14 cellular contexts compared by ENCODE assay signal in the genomic region with DNA sequence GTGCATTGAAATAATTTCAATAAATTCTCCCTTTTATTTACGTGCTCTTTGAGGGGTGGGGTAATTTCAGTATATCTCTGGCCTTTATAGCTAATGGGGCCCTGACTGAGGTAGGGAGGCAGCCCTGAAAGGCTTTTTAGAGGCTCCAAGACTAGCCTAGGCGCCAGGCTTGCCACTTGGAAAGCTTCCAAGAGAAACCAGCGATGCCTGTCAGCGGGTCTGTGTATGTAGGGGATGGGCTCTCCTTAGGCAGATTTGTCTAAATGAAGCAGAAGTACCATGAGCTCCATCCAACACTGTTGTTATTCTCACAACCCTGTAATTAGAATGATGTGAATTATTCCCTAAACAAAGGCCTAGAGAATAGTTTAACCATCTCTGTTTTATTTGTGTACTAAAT.
DNase-seq lines count a peak whose midpoint lies in the region; ATAC-seq and TF ChIP-seq lines count a peak whose summit lies in the region.
"Had no signal": no experiment of that assay in that cellular context is flagged by ENCODE, and none has a peak within 500 bp of the region (broad histone marks: within the 10 kb centered on the region; RNA-seq: fewer than 3 reads in every experiment).

No MANE protein-coding gene starts in this region.

- no peak for TF ChIP-seq CTCF in GM12865 (IDR thresholded peaks at IDR 0.05; ENCODE audit: insufficient read depth, low read depth, low read length, missing control alignments)
- TF ChIP-seq CTCF in mesothelial cell of epicardium (IDR thresholded peaks at IDR 0.05; ENCODE audit: unreplicated experiment): no peak
- no peak for TF ChIP-seq CTCF in HFFc6 (IDR thresholded peaks at IDR 0.05)
- no peak for TF ChIP-seq CTCF in gastrocnemius medialis (IDR thresholded peaks at IDR 0.05 in 4 of 5, conservative IDR thresholded peaks at IDR 0.05 in 1 of 5)

- no peak overlapping the region for H3K27ac ChIP-seq in gastrocnemius medialis
- H3K27ac ChIP-seq: SJSA1, testis had no signal

- H3K4me3 ChIP-seq in GM12865 (ENCODE audit: low read depth, low read length) (no peak overlapping the region), gastrocnemius medialis (no peak overlapping the region)
- H3K4me3 ChIP-seq: lung, SJSA1, testis had no signal

- H3K4me3 Mint-ChIP-seq in mesothelial cell of epicardium: no peak overlapping the region
- H3K4me3 Mint-ChIP-seq in HFFc6: no peak overlapping the region

- no peaks in the 10 kb centered on the region for H3K27me3 Mint-ChIP-seq in mesothelial cell of epicardium (ENCODE audit: low read depth)
- H3K27me3 Mint-ChIP-seq in HFFc6 (ENCODE audit: insufficient read depth): peaks cover 11% of the 10 kb centered on the region
- H3K27me3 Mint-ChIP-seq: CD4-positive, alpha-beta memory T cell had no signal

- H3K36me3 Mint-ChIP-seq in mesothelial cell of epicardium (no peaks in the 10 kb centered on the region), HFFc6 (ENCODE audit: low read depth) (no peaks in the 10 kb centered on the region)
- H3K36me3 Mint-ChIP-seq: CD4-positive, alpha-beta memory T cell had no signal

- peaks cover 59% of the 10 kb centered on the region for H3K4me1 Mint-ChIP-seq in mesothelial cell of epicardium
- H3K4me1 Mint-ChIP-seq in HFFc6 (ENCODE audit: low read depth): no peaks in the 10 kb centered on the region

- in situ Hi-C loops in gastrocnemius medialis (cut with MboI; ENCODE audit: low sequenced_read_pairs in 4 of 4): no loop called here

- peaks cover 5% of the 10 kb centered on the region for H3K9me3 Mint-ChIP-seq in mesothelial cell of epicardium
- no peaks in the 10 kb centered on the region for H3K9me3 Mint-ChIP-seq in HFFc6
- H3K9me3 Mint-ChIP-seq: CD4-positive, alpha-beta memory T cell had no signal

- intact Hi-C loops in gastrocnemius medialis (cut with DNase I; ENCODE audit: low total_unique reads): no loop called here

- no peaks in the 10 kb centered on the region for H3K4me1 ChIP-seq in gastrocnemius medialis
- H3K4me1 ChIP-seq: SJSA1, testis had no signal

- no peak for TF ChIP-seq POLR2A in gastrocnemius medialis (IDR thresholded peaks at IDR 0.05)

- ATAC-seq in gastrocnemius medialis: no peak
- ATAC-seq: HepG2 had no signal

- H3K9me3 ChIP-seq in gastrocnemius medialis: no peaks in the 10 kb centered on the region
- H3K9me3 ChIP-seq: SJSA1, testis had no signal

- H3K27ac Mint-ChIP-seq in mesothelial cell of epicardium: peak overlapping the region; percentile 83
- no peak overlapping the region for H3K27ac Mint-ChIP-seq in HFFc6

- no peaks in the 10 kb centered on the region for H3K27me3 ChIP-seq in gastrocnemius medialis
- H3K27me3 ChIP-seq: SJSA1, testis had no signal

- DNase-seq in GM12865 (ENCODE audit: low read depth) (peak; percentile 31), NCI-H1417 treated with DMSO at 0.1 percent for 48 hours (lab: John Stamatoyannopoulos, UW) (peak; percentile 79), NCI-H748 treated with DMSO at 0.1 percent for 48 hours (lab: John Stamatoyannopoulos, UW) (peak; percentile 25), mesothelial cell of epicardium (ENCODE audit: low spot score in 2 of 2, unreplicated experiment in 2 of 2) (no peak), HFFc6 (no peak), kidney tubule cell (ENCODE audit: low spot score) (no peak), gastrocnemius medialis (no peak)
- DNase-seq: activated CD4-positive, CD25-positive, alpha-beta regulatory T cell; activated T-cell treated with anti-CD3 and anti-CD28 coated beads for 4 hours; CD4-positive, alpha-beta memory T cell; testis had no signal

- H3K36me3 ChIP-seq in gastrocnemius medialis: no peaks in the 10 kb centered on the region
- H3K36me3 ChIP-seq: SJSA1 had no signal

Comparison
In these comparisons a context has a peak if more than half of its experiments do, and no peak if none do; other contexts are left out.
1. DNase-seq: peak in GM12865 (single experiment), NCI-H1417 treated with DMSO at 0.1 percent for 48 hours (single experiment) and NCI-H748 treated with DMSO at 0.1 percent for 48 hours (single experiment); none in mesothelial cell of epicardium (0 of 2), HFFc6 (single experiment), kidney tubule cell (single experiment) and gastrocnemius medialis (0 of 2).